13 cellular contexts compared by ENCODE assay signal in genomic region chr5:52863715-52864114, GRCh38.
DNase-seq lines count a peak whose midpoint lies in the region; ATAC-seq and TF ChIP-seq lines count a peak whose summit lies in the region.
"Had no signal": no experiment of that assay in that cellular context is flagged by ENCODE, and none has a peak within 500 bp of the region (broad histone marks: within the 10 kb centered on the region; RNA-seq: fewer than 3 reads in every experiment).

No MANE protein-coding gene starts in this region.

- CTCF ChIA-PET in A673 (lab: Charles Lee): interaction anchor here (1.2 kb wide), 1 partner anchor 18 kb away, joined by 3 read pairs; no protein-coding TSS in a partner anchor

- BruUV-seq in A673 (replicated peaks; lab: Mats Ljungman, UMichigan): no TSS peak

- H3K9me3 ChIP-seq in A673 (ENCODE audit: low read depth, low read length, poor library complexity, severe bottlenecking): no peaks in the 10 kb centered on the region
- no peaks in the 10 kb centered on the region for H3K9me3 ChIP-seq in adipocyte (ENCODE audit: control insufficient read depth, low read length)

- peak overlapping the region; percentile 51 for H3K9ac ChIP-seq in adipocyte (ENCODE audit: low read length)

- peak overlapping the region; percentile 27 for H3K27ac ChIP-seq in A673 (ENCODE audit: low read depth, low read length, poor library complexity, severe bottlenecking)
- H3K27ac ChIP-seq: RWPE1 had no signal

- peaks cover 26% of the 10 kb centered on the region for H3K4me1 ChIP-seq in A673 (ENCODE audit: insufficient read depth, low read length, poor library complexity, severe bottlenecking)
- peaks cover 26% of the 10 kb centered on the region for H3K4me1 ChIP-seq in adipocyte (ENCODE audit: control insufficient read depth, insufficient read depth, low read length)

- POLR2A ChIA-PET in A673 (lab: Charles Lee; ENCODE audit: low non-redundant PET): no interaction called here

- no peaks in the 10 kb centered on the region for H3K36me3 ChIP-seq in A673 (ENCODE audit: insufficient read depth, low read length, poor library complexity, severe bottlenecking)
- no peaks in the 10 kb centered on the region for H3K36me3 ChIP-seq in adipocyte (ENCODE audit: control insufficient read depth, insufficient read depth, low read length, severe bottlenecking)

- intact Hi-C loops in A673 (cut with micrococcal nuclease; ENCODE audit: unreplicated experiment): no loop called here

- ATAC-seq in GM21526 (IDR thresholded peaks at IDR 0.05; ENCODE audit: low FRiP score, unreplicated experiment): no peak

- H3K27me3 ChIP-seq in A673 (replicated peaks; ENCODE audit: insufficient read depth, low read depth, low read length, poor library complexity) (no peaks in the 10 kb centered on the region), adipocyte (replicated peaks; ENCODE audit: control insufficient read depth, insufficient read depth, low read length) (no peaks in the 10 kb centered on the region)

- DNase-seq in A673 (ENCODE audit: low spot score) (no peak), adipocyte (ENCODE audit: low read depth) (no peak), fibroblast of the aortic adventitia (ENCODE audit: low read depth) (peak; percentile 39), renal cortical epithelial cell (ENCODE audit: low read depth) (peak; percentile 49), NCI-H187 treated with DMSO at 0.1 percent for 48 hours (lab: John Stamatoyannopoulos, UW) (no peak), NCI-H345 (lab: John Stamatoyannopoulos, UW) (no peak), NCI-H1105 treated with DMSO at 0.1 percent for 48 hours (lab: John Stamatoyannopoulos, UW) (no peak)
- DNase-seq: activated CD4-positive, alpha-beta memory T cell treated with anti-CD3 and anti-CD28 coated beads for 36 hours; effector CD4-positive, alpha-beta T cell; NCI-H2029 treated with DMSO at 0.1 percent for 48 hours; stimulated activated CD4-positive, alpha-beta T cell treated with anti-CD3 and anti-CD28 coated beads, Interleukin-1b, Interleukin-23, amount 100 ng/mL, for 48 hours had no signal

- H3K4me3 ChIP-seq in A673 (ENCODE audit: low read depth, low read length, poor library complexity, severe bottlenecking) (no peak overlapping the region), adipocyte (ENCODE audit: low read length) (peak overlapping the region; percentile 66), fibroblast of the aortic adventitia (ENCODE audit: low read depth, low read length) (no peak overlapping the region)

- TF ChIP-seq CTCF in A673 (conservative IDR thresholded peaks at IDR 0.05; ENCODE audit: low read depth, low read length) (no peak), fibroblast of the aortic adventitia (IDR thresholded peaks at IDR 0.05; ENCODE audit: insufficient read depth, low read length) (no peak)

Comparison
In these comparisons a context has a peak if more than half of its experiments do, and no peak if none do; other contexts are left out.
1. DNase-seq: peak in fibroblast of the aortic adventitia (single experiment) and renal cortical epithelial cell (single experiment); none in A673 (single experiment), adipocyte (single experiment), NCI-H187 treated with DMSO at 0.1 percent for 48 hours (single experiment), NCI-H345 (single experiment) and NCI-H1105 treated with DMSO at 0.1 percent for 48 hours (single experiment).